Comparison of ENCODE assay signal across 15 cellular contexts in the genomic region with DNA sequence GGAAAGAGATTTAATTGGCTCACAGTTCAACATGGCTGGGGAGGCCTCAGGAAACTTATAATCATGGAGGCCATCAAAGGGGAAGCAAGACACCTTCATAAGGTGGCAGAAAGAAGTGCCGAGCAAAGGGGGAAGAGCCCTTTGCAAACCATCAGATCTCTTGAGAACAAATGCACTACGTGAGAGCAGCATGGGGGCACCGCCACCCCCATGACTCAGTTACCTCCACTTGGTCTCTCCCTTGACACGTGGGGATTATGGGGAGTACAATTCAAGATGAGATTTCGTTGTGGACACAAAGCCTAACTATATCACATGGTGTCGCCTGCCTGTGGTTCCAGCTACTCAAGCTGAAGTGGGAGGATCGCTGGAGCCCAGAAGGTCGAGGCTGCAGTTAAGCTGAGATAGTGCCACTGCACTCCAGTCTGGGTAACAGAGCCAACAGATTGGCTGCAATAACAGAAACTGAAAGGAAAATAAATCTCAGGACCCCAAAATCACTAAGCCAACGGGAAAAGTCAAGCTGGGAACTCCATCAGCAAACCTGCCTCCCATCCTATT. TPM values are rescaled to one million over a fixed set of nuclear protein-coding genes. Genes with fewer than 3 reads are reported as not detected.
DNase-seq lines count a peak whose midpoint lies in the region; FAIRE-seq and TF ChIP-seq lines count a peak whose summit lies in the region.
"Had no signal": no experiment of that assay in that cellular context is flagged by ENCODE, and none has a peak within 500 bp of the region (broad histone marks: within the 10 kb centered on the region; RNA-seq: fewer than 3 reads in every experiment).

No MANE protein-coding gene starts in this region.

- peak overlapping the region; percentile 9 for H2AK5ac ChIP-seq in mesenchymal stem cell (ENCODE audit: low read length, severe bottlenecking)

- no peaks in the 10 kb centered on the region for H3K79me1 ChIP-seq in mesenchymal stem cell (replicated peaks; ENCODE audit: low read length, poor library complexity, severe bottlenecking)

- peaks cover 24% of the 10 kb centered on the region for H3K79me2 ChIP-seq in astrocyte (ENCODE audit: insufficient read depth, low read length)

- H3K27ac ChIP-seq in astrocyte (ENCODE audit: low read depth, low read length) (no peak overlapping the region), mesenchymal stem cell (ENCODE audit: low read length, poor library complexity, severe bottlenecking) (no peak overlapping the region), coronary artery (no peak overlapping the region)
- H3K27ac ChIP-seq: 22Rv1 had no signal

- H3K4ac ChIP-seq in mesenchymal stem cell (ENCODE audit: low read depth in 1 of 2, low read length in 2 of 2): no peak overlapping the region

- no peak overlapping the region for H2BK12ac ChIP-seq in mesenchymal stem cell (ENCODE audit: low read length in 2 of 2)

- H3K36me3 ChIP-seq in astrocyte (ENCODE audit: insufficient read depth, low read length): no peaks in the 10 kb centered on the region
- no peaks in the 10 kb centered on the region for H3K36me3 ChIP-seq in mesenchymal stem cell (ENCODE audit: control insufficient read depth in 1 of 2, insufficient read depth in 2 of 2, low read depth in 1 of 2, low read length in 2 of 2)

- H2BK120ac ChIP-seq in mesenchymal stem cell (ENCODE audit: low read depth, low read length): no peak overlapping the region

- peak; percentile 38 for DNase-seq in DMS79 treated with DMSO at 0.1 percent for 48 hours (lab: John Stamatoyannopoulos, UW)
- no peak for DNase-seq in DMS79 (lab: John Stamatoyannopoulos, UW)
- DNase-seq in astrocyte (ENCODE audit: low read depth): no peak
- DNase-seq in mesenchymal stem cell: no peak
- DNase-seq in AG20443 (ENCODE audit: low spot score): no peak
- DNase-seq in coronary artery (ENCODE audit: low spot score): no peak
- DNase-seq: C1 segment of cervical spinal cord, DMS153, KBM-7, NCI-H1048, NCI-H2107, PC-3, SHP77 had no signal

- no peak overlapping the region for H3K18ac ChIP-seq in mesenchymal stem cell (ENCODE audit: low read depth in 1 of 2, low read length in 2 of 2)

- H2AFZ ChIP-seq in astrocyte (ENCODE audit: low read depth, low read length) (no peak overlapping the region), mesenchymal stem cell (ENCODE audit: low read depth, low read length) (no peak overlapping the region)

- peaks cover 29% of the 10 kb centered on the region for H3K4me1 ChIP-seq in astrocyte (ENCODE audit: insufficient read depth, low read length)
- H3K4me1 ChIP-seq in mesenchymal stem cell (ENCODE audit: control insufficient read depth, insufficient read depth, low read depth, low read length): peaks cover 4% of the 10 kb centered on the region

- H3K4me3 Mint-ChIP-seq in astrocyte (ENCODE audit: unreplicated experiment): peak overlapping the region; percentile 45

- TF ChIP-seq CTCF in astrocyte (IDR thresholded peaks at IDR 0.05; ENCODE audit: insufficient read depth, low read depth, low read length) (no peak), coronary artery (IDR thresholded peaks at IDR 0.05) (no peak)

- peak overlapping the region; percentile 80 for H3K27ac Mint-ChIP-seq in astrocyte (ENCODE audit: unreplicated experiment)

- H3K4me3 ChIP-seq in astrocyte (ENCODE audit: insufficient read depth, low read depth, low read length) (no peak overlapping the region), mesenchymal stem cell (ENCODE audit: insufficient read depth in 1 of 2, low read depth in 1 of 2, low read length in 2 of 2) (no peak overlapping the region), coronary artery (no peak overlapping the region)

- H2BK5ac ChIP-seq in mesenchymal stem cell (ENCODE audit: low read depth, low read length, poor library complexity, severe bottlenecking): no peak overlapping the region

- no peak overlapping the region for H4K91ac ChIP-seq in mesenchymal stem cell (ENCODE audit: low read length)

- no peak overlapping the region for H3K23ac ChIP-seq in mesenchymal stem cell (ENCODE audit: low read length in 2 of 2)

- peaks cover 16% of the 10 kb centered on the region for H3K4me1 Mint-ChIP-seq in astrocyte (ENCODE audit: low read depth, unreplicated experiment)

- H3K4me2 ChIP-seq in astrocyte (ENCODE audit: low read length) (no peak overlapping the region), mesenchymal stem cell (ENCODE audit: low read length, poor library complexity, severe bottlenecking) (no peak overlapping the region)

- FAIRE-seq in astrocyte (lab: Jason Lieb, UNC): no peak

- no peak overlapping the region for H4K8ac ChIP-seq in mesenchymal stem cell (ENCODE audit: low read length)

- peaks cover 2% of the 10 kb centered on the region for H3K27me3 Mint-ChIP-seq in astrocyte (ENCODE audit: low read depth, unreplicated experiment)

- H3K9me3 Mint-ChIP-seq in astrocyte (ENCODE audit: unreplicated experiment): peaks cover 6% of the 10 kb centered on the region

- H3K9me3 ChIP-seq in astrocyte (ENCODE audit: insufficient read depth, low read depth, low read length) (no peaks in the 10 kb centered on the region), mesenchymal stem cell (ENCODE audit: control insufficient read depth, low read length) (no peaks in the 10 kb centered on the region)

- peaks cover 6% of the 10 kb centered on the region for H4K20me1 ChIP-seq in astrocyte (ENCODE audit: insufficient read depth, low read length)

- WGBS in mesenchymal stem cell: 89% methylated on average over 9 of the region's 9 CpGs

- no peak overlapping the region for H3K9ac ChIP-seq in astrocyte (ENCODE audit: low read length)
- H3K9ac ChIP-seq in mesenchymal stem cell (ENCODE audit: low read length): no peak overlapping the region

- H2BK15ac ChIP-seq in mesenchymal stem cell (ENCODE audit: low read depth, poor library complexity, severe bottlenecking): no peak overlapping the region

- H3K14ac ChIP-seq in mesenchymal stem cell (ENCODE audit: low read length in 2 of 2): no peak overlapping the region

- no peaks in the 10 kb centered on the region for H3K27me3 ChIP-seq in astrocyte (ENCODE audit: insufficient read depth, low read length)
- no peaks in the 10 kb centered on the region for H3K27me3 ChIP-seq in mesenchymal stem cell (ENCODE audit: control insufficient read depth in 1 of 2, insufficient read depth in 1 of 2, low read length in 2 of 2)

- H3K36me3 Mint-ChIP-seq in astrocyte (ENCODE audit: low read depth, unreplicated experiment): peaks cover 3% of the 10 kb centered on the region

RNA-seq across cellular contexts. Expression of a gene that starts 10.0 kb away (rescaled TPM):
- total RNA-seq in astrocyte: 8.7 and 11.3 TPM in 2 replicates
- 8.8 TPM for polyA plus RNA-seq in mesenchymal stem cell (2013, experiment 1 of 2)
- 8.9 TPM for polyA plus RNA-seq in mesenchymal stem cell (2013, experiment 2 of 2)

RNA-seq across cellular contexts. Expression of a gene that starts 34.3 kb away (rescaled TPM):
- 1.7 and 2.2 TPM in 2 replicates for total RNA-seq in astrocyte
- polyA plus RNA-seq in mesenchymal stem cell (2013, experiment 1 of 2): 0.03 TPM
- polyA plus RNA-seq in mesenchymal stem cell (2013, experiment 2 of 2): 0.01 TPM
- total RNA-seq: M059J had no signal

RNA-seq across cellular contexts. Expression of a gene that starts 45.3 kb away (rescaled TPM):
- 6.3 and 7.2 TPM in 2 replicates for total RNA-seq in astrocyte
- polyA plus RNA-seq in mesenchymal stem cell (2013, experiment 1 of 2): 5.1 TPM
- polyA plus RNA-seq in mesenchymal stem cell (2013, experiment 2 of 2): 5.4 TPM

RNA-seq across cellular contexts. Expression of a gene that starts 52.7 kb away (rescaled TPM):
- total RNA-seq in astrocyte: 34.3 and 44.7 TPM in 2 replicates
- 21.6 TPM for polyA plus RNA-seq in mesenchymal stem cell (2013, experiment 1 of 2)
- polyA plus RNA-seq in mesenchymal stem cell (2013, experiment 2 of 2): 19.4 TPM
